ENCODE assay signal across 17 cellular contexts in genomic region chr9:18863821-18864220, GRCh38.
"Had no signal": no experiment of that assay in that cellular context is flagged by ENCODE, and none has a peak within 500 bp of the region (broad histone marks: within the 10 kb centered on the region; RNA-seq: fewer than 3 reads in every experiment).

No MANE protein-coding gene starts in this region.

- H3K27ac ChIP-seq: foreskin keratinocyte, right lobe of liver, spleen, VCaP had no signal

- H3K4me1 ChIP-seq: foreskin keratinocyte, right lobe of liver had no signal

- H3K9me3 ChIP-seq: right lobe of liver had no signal

- H3K27me3 ChIP-seq: foreskin keratinocyte, right lobe of liver, spleen had no signal

- H3K4me3 ChIP-seq: right lobe of liver, spleen had no signal

- ATAC-seq: foreskin keratinocyte; left ventricle myocardium superior; right lobe of liver; stimulated activated naive CD8-positive, alpha-beta T cell treated with anti-CD3 and anti-CD28 coated beads, Interleukin-15, amount 100 ng/mL, for 72 hours had no signal

- H3K36me3 ChIP-seq: right lobe of liver, spleen had no signal

- DNase-seq: activated CD4-positive, alpha-beta T cell treated with anti-CD3 and anti-CD28 coated beads for 1 hour; activated CD4-positive, alpha-beta T cell treated with anti-CD3 and anti-CD28 coated beads, Interleukin-2, amount 50 U/mL, for 4 hours; activated naive CD4-positive, alpha-beta T cell; activated naive CD8-positive, alpha-beta T cell treated with anti-CD3 and anti-CD28 coated beads, Interleukin-2, amount 10 ng/mL, durations not matched to agents 7 days and 5 days; activated T-cell treated with anti-CD3 and anti-CD28 coated beads for 4 hours; anterior cingulate cortex; erythroblast; foreskin keratinocyte; kidney glomerular epithelial cell; left ventricle myocardium superior; nephron progenitor cell; occipital lobe; right lobe of liver; spleen; stimulated activated CD4-positive, alpha-beta T cell treated with anti-CD3 and anti-CD28 coated beads, Interleukin-1b, Interleukin-23, amount 100 ng/mL, for 48 hours; stimulated activated naive CD8-positive, alpha-beta T cell treated with anti-CD3 and anti-CD28 coated beads, Interleukin-15, amount 100 ng/mL, for 72 hours had no signal
